Comparison of ENCODE assay signal across 11 cellular contexts in genomic region chr9:3906437-3907213, GRCh38.
DNase-seq lines count a peak whose midpoint lies in the region; ATAC-seq and TF ChIP-seq lines count a peak whose summit lies in the region.
"Had no signal": no experiment of that assay in that cellular context is flagged by ENCODE, and none has a peak within 500 bp of the region (broad histone marks: within the 10 kb centered on the region; RNA-seq: fewer than 3 reads in every experiment).

No MANE protein-coding gene starts in this region.

- no peaks in the 10 kb centered on the region for H3K27me3 ChIP-seq in tibial artery

- peaks cover 0 to 12% (median 0%) of the 10 kb centered on the region in 4 donors for H3K4me1 ChIP-seq in tibial artery

- peak; percentile 3 for TF ChIP-seq CTCF in foreskin fibroblast (IDR thresholded peaks at IDR 0.05; ENCODE audit: low read depth, low read length)
- TF ChIP-seq CTCF in tibial artery (IDR thresholded peaks at IDR 0.05), result no peak

- no peak overlapping the region for H3K27ac ChIP-seq in tibial artery

- peak; percentile 7 for ATAC-seq in sciatic nerve
- no peak for ATAC-seq in HG03045 (IDR thresholded peaks at IDR 0.05; ENCODE audit: unreplicated experiment)
- ATAC-seq in HG03432 (IDR thresholded peaks at IDR 0.05; ENCODE audit: unreplicated experiment), result no peak
- ATAC-seq: activated T-cell treated with anti-CD3 and anti-CD28 coated beads, Interleukin-2, amount 50 U/mL, for 72 hours had no signal

- DNase-seq in HCEC 1CT, result peak; percentile 95
- peak; percentile 5 for DNase-seq in SW480 (ENCODE audit: low spot score)
- DNase-seq in foreskin fibroblast, result peak; percentile 87 to 88
- DNase-seq in sciatic nerve (ENCODE audit: low spot score), result no peak
- DNase-seq in tibial artery, result no peak
- DNase-seq in NCI-H748 (lab: John Stamatoyannopoulos, UW; ENCODE audit: unreplicated experiment), result no peak
- DNase-seq: activated T-cell treated with anti-CD3 and anti-CD28 coated beads, Interleukin-2, amount 50 U/mL, for 72 hours; MM.1S; SHP77 treated with DMSO at 0.1 percent for 48 hours had no signal

- H3K9me3 ChIP-seq in tibial artery, result no peaks in the 10 kb centered on the region

- intact Hi-C loops in sciatic nerve (cut with DNase I) (no loop called here), tibial artery (cut with DNase I; ENCODE audit: low total_unique reads) (no loop called here)

- H3K4me3 ChIP-seq in foreskin fibroblast (ENCODE audit: low read depth in 1 of 2, low read length in 2 of 2) (no peak overlapping the region), tibial artery (no peak overlapping the region)

- no peaks in the 10 kb centered on the region for H3K36me3 ChIP-seq in tibial artery

Comparison
In these comparisons a context has a peak if more than half of its experiments do, and no peak if none do; other contexts are left out.
1. DNase-seq: peak in HCEC 1CT (single experiment), SW480 (single experiment) and foreskin fibroblast (2 of 2); none in sciatic nerve (single experiment), tibial artery (0 of 2) and NCI-H748 (single experiment).